20 cellular contexts compared by ENCODE assay signal in the genomic region with DNA sequence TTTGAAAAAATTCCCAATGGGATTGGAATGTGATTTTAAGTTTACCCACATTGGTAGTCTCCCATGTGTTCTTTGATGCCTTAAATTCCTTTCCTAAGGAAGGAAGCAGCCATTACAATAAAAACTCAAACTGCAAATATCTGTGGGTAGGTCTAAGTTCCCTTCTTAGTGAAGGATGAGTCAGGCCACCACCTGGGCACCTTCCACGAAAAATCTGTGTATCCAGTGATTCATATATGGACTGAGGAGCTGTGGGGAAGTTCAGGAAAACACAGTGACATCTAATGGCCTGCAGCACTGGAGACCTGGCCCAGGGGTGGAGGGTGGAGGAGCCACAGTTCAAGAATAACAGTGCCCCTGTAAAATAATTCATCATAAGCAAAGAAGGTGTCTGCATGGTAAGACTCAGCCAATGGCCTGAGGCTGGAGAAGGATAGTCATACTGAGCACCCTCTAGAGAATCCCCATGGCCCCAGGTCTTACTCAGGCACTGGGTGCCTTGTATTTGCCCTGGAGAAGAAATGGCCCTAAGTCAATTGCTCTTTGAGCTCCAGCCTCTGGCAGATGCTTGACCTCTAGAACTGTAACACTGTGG.
"Had no signal": no experiment of that assay in that cellular context is flagged by ENCODE, and none has a peak within 500 bp of the region (broad histone marks: within the 10 kb centered on the region; RNA-seq: fewer than 3 reads in every experiment).

No MANE protein-coding gene starts in this region.

- H3K4me1 ChIP-seq: gastrocnemius medialis, suprapubic skin had no signal

- H3K27me3 ChIP-seq: brain microvascular endothelial cell, gastrocnemius medialis, suprapubic skin had no signal

- H3K9me3 Mint-ChIP-seq: activated CD4-positive, alpha-beta T cell treated with anti-CD3 and anti-CD28 coated beads, Interleukin-2, amount 10 ng/mL, durations not matched to agents 7 days and 5 days; natural killer cell treated with Interleukin-12 subunit alpha and Interleukin-12 subunit beta and Interleukin-15 and Interleukin-18, amount 100 ng/mL, for 72 hours; T-helper 2 cell treated with Interferon-gamma antibody and Interleukin-4, amounts not matched to agents 5 μg/mL and 100 μg/mL, for 36 hours had no signal

- H3K27ac Mint-ChIP-seq: activated CD4-positive, alpha-beta T cell treated with anti-CD3 and anti-CD28 coated beads, Interleukin-2, amount 10 ng/mL, durations not matched to agents 7 days and 5 days; activated naive CD8-positive, alpha-beta T cell; natural killer cell treated with Interleukin-12 subunit alpha and Interleukin-12 subunit beta and Interleukin-15 and Interleukin-18, amount 100 ng/mL, for 72 hours; T-helper 2 cell treated with Interferon-gamma antibody and Interleukin-4, amounts not matched to agents 5 μg/mL and 100 μg/mL, for 36 hours had no signal

- H3K4me3 Mint-ChIP-seq: activated CD4-positive, alpha-beta T cell treated with anti-CD3 and anti-CD28 coated beads, Interleukin-2, amount 10 ng/mL, durations not matched to agents 7 days and 5 days; activated naive CD8-positive, alpha-beta T cell; natural killer cell treated with Interleukin-12 subunit alpha and Interleukin-12 subunit beta and Interleukin-15 and Interleukin-18, amount 100 ng/mL, for 72 hours; T-helper 2 cell treated with Interferon-gamma antibody and Interleukin-4, amounts not matched to agents 5 μg/mL and 100 μg/mL, for 36 hours had no signal

- H3K4me1 Mint-ChIP-seq: activated CD4-positive, alpha-beta T cell treated with anti-CD3 and anti-CD28 coated beads, Interleukin-2, amount 10 ng/mL, durations not matched to agents 7 days and 5 days had no signal

- H3K4me3 ChIP-seq: gastrocnemius medialis, skin epidermis, suprapubic skin had no signal

- H3K27ac ChIP-seq: brain microvascular endothelial cell, gastrocnemius medialis, skin epidermis, suprapubic skin had no signal

- H3K36me3 ChIP-seq: brain microvascular endothelial cell, gastrocnemius medialis, suprapubic skin had no signal

- H3K9me3 ChIP-seq: gastrocnemius medialis, suprapubic skin had no signal

- ATAC-seq: gastrocnemius medialis; left ventricle myocardium superior; natural killer cell treated with Interleukin-12 subunit alpha and Interleukin-12 subunit beta and Interleukin-15 and Interleukin-18, amount 100 ng/mL, for 72 hours had no signal

- H3K36me3 Mint-ChIP-seq: activated naive CD8-positive, alpha-beta T cell; natural killer cell treated with Interleukin-12 subunit alpha and Interleukin-12 subunit beta and Interleukin-15 and Interleukin-18, amount 100 ng/mL, for 72 hours had no signal

- DNase-seq: activated CD4-positive, alpha-beta T cell treated with anti-CD3 and anti-CD28 coated beads, Interleukin-2, amount 10 ng/mL, durations not matched to agents 7 days and 5 days; activated CD4-positive, CD25-positive, alpha-beta regulatory T cell; activated CD8-positive, alpha-beta memory T cell treated with anti-CD3 and anti-CD28 coated beads for 24 hours; activated gamma-delta T cell treated with Interleukin-2 at 50 U/mL for 16 hours; amniotic stem cell; brain microvascular endothelial cell; cerebellar nuclear complex; effector CD8-positive, alpha-beta T cell; gastrocnemius medialis; left ventricle myocardium superior; mesendoderm; retina; stimulated activated CD4-positive, alpha-beta T cell treated with anti-CD3 and anti-CD28 coated beads, Interleukin-4, amount 100 ng/mL, for 24 hours; stimulated activated naive CD4-positive, alpha-beta T cell treated with Interleukin-2 at 50 U/mL for 16 hours; SW 1271 had no signal
